8 cellular contexts compared by ENCODE assay signal in genomic region chr9:37421914-37422288, GRCh38. TPM values are rescaled to one million over a fixed set of nuclear protein-coding genes. Genes with fewer than 3 reads are reported as not detected.
DNase-seq lines count a peak whose midpoint lies in the region; TF ChIP-seq lines count a peak whose summit lies in the region.

No MANE protein-coding gene starts in this region.

- no peak for TF ChIP-seq CTCF in choroid plexus epithelial cell (conservative IDR thresholded peaks at IDR 0.05; ENCODE audit: low read depth, low read length)

- H3K9me3 ChIP-seq in BLaER1 treated with 17β-estradiol and CSF1 and Interleukin-3, amounts not matched to agents 10 nM and 100 nM (replicated peaks in 1 of 11), result no peaks in the 10 kb centered on the region
- H3K9me3 ChIP-seq in mucosa of rectum (ENCODE audit: control insufficient read depth in 2 of 2, low read length in 2 of 2), result no peaks in the 10 kb centered on the region

- no peaks in the 10 kb centered on the region for H3K27me3 ChIP-seq in BLaER1 treated with 17β-estradiol and CSF1 and Interleukin-3, amounts not matched to agents 10 nM and 100 nM
- H3K27me3 ChIP-seq in mucosa of rectum (ENCODE audit: control insufficient read depth in 2 of 2, insufficient read depth in 2 of 2, low read length in 2 of 2), result no peaks in the 10 kb centered on the region

- H3K4me3 ChIP-seq in BLaER1 treated with 17β-estradiol and CSF1 and Interleukin-3, amounts not matched to agents 10 nM and 100 nM, result peak overlapping the region; percentile 74 to 93 (median 87)
- peak overlapping the region; percentile 93 for H3K4me3 ChIP-seq in Jurkat, Clone E6-1 (ENCODE audit: low read length)
- H3K4me3 ChIP-seq in choroid plexus epithelial cell (ENCODE audit: low read depth, low read length) (peak overlapping the region; percentile 89), mucosa of rectum (ENCODE audit: low read length in 2 of 2) (peak overlapping the region; percentile 79 to 92)

- DNase-seq in Jurkat, Clone E6-1 (ENCODE audit: low read depth, low spot score), result no peak
- no peak for DNase-seq in choroid plexus epithelial cell (ENCODE audit: low read depth)
- DNase-seq in stimulated activated CD4-positive, alpha-beta T cell treated with anti-CD3 and anti-CD28 coated beads, Interleukin-12 subunit alpha, Interleukin-12 subunit beta, amount 100 ng/mL, for 4 hours, result no peak
- no peak for DNase-seq in activated CD8-positive, alpha-beta memory T cell treated with anti-CD3 and anti-CD28 coated beads, Interleukin-2, amount 50 U/mL, for 4 hours
- no peak for DNase-seq in AG20443 (ENCODE audit: low spot score)
- DNase-seq in H4 (ENCODE audit: low spot score), result no peak

- H4K20me1 ChIP-seq in BLaER1 treated with 17β-estradiol and CSF1 and Interleukin-3, amounts not matched to agents 10 nM and 100 nM, result peaks cover 19 to 34% (median 23%) of the 10 kb centered on the region in 11 experiments; a peak in 19 of 22 replicates

- peak overlapping the region; percentile 77 to 90 (median 85) for H3K27ac ChIP-seq in BLaER1 treated with 17β-estradiol and CSF1 and Interleukin-3, amounts not matched to agents 10 nM and 100 nM
- H3K27ac ChIP-seq in mucosa of rectum (ENCODE audit: low read depth in 2 of 2, low read length in 2 of 2), result peak overlapping the region; percentile 82

- peak overlapping the region; percentile 85 to 92 (median 91) for H3K9ac ChIP-seq in BLaER1 treated with 17β-estradiol and CSF1 and Interleukin-3, amounts not matched to agents 10 nM and 100 nM
- H3K9ac ChIP-seq in mucosa of rectum (ENCODE audit: low read depth in 1 of 2, low read length in 2 of 2), result peak overlapping the region; percentile 80 to 91

- H3K4me2 ChIP-seq in BLaER1 treated with 17β-estradiol and CSF1 and Interleukin-3, amounts not matched to agents 10 nM and 100 nM, result peak overlapping the region; percentile 90 to 99 (median 95)

- peaks cover 16 to 34% (median 25%) of the 10 kb centered on the region in 11 experiments for H3K36me3 ChIP-seq in BLaER1 treated with 17β-estradiol and CSF1 and Interleukin-3, amounts not matched to agents 10 nM and 100 nM
- peaks cover 4 to 6% of the 10 kb centered on the region in 2 donors for H3K36me3 ChIP-seq in mucosa of rectum (ENCODE audit: control insufficient read depth in 2 of 2, insufficient read depth in 2 of 2, low read length in 2 of 2)

- peaks cover 29 to 63% (median 49%) of the 10 kb centered on the region in 10 experiments for H3K4me1 ChIP-seq in BLaER1 treated with 17β-estradiol and CSF1 and Interleukin-3, amounts not matched to agents 10 nM and 100 nM
- peaks cover 14 to 16% of the 10 kb centered on the region in 2 donors for H3K4me1 ChIP-seq in mucosa of rectum (ENCODE audit: control insufficient read depth in 2 of 2, insufficient read depth in 2 of 2, low read length in 2 of 2)

RNA-seq across cellular contexts. Expression of gene GRHPR, which starts 0.6 kb away (rescaled TPM):
- polyA plus RNA-seq in Jurkat, Clone E6-1 (2012; ENCODE audit: insufficient read depth, insufficient read length), result 144 TPM
- total RNA-seq in H4 (2014; rRNA removed; shearing (Covaris generic)), result 172 and 191 TPM in 2 replicates

RNA-seq across cellular contexts. Expression of gene ZBTB5, which starts 43.3 kb away (rescaled TPM):
- polyA plus RNA-seq in Jurkat, Clone E6-1 (2012; ENCODE audit: insufficient read depth, insufficient read length), result 14.8 TPM
- total RNA-seq in H4 (2014; rRNA removed; shearing (Covaris generic)), result 13.6 and 14.6 TPM in 2 replicates
